Comparison of ENCODE assay signal across 10 cellular contexts in genomic region chr12:89348894-89349669, GRCh38. TPM values are rescaled to one million over a fixed set of nuclear protein-coding genes. Genes with fewer than 3 reads are reported as not detected.
DNase-seq lines count a peak whose midpoint lies in the region; ATAC-seq, FAIRE-seq and TF ChIP-seq lines count a peak whose summit lies in the region.
"Had no signal": no experiment of that assay in that cellular context is flagged by ENCODE, and none has a peak within 500 bp of the region (broad histone marks: within the 10 kb centered on the region; RNA-seq: fewer than 3 reads in every experiment).

No MANE protein-coding gene starts in this region.

- peaks cover 4% of the 10 kb centered on the region; the same call in 1 of the 2 replicates for H3K27me3 ChIP-seq in iPS DF 6.9 (ENCODE audit: control insufficient read depth, insufficient read depth, low read length)
- H3K27me3 ChIP-seq in smooth muscle cell (ENCODE audit: low read depth), result no peaks in the 10 kb centered on the region

- TF ChIP-seq CTCF in smooth muscle cell (IDR thresholded peaks at IDR 0.05; ENCODE audit: borderline replicate concordance, insufficient read depth, poor library complexity, severe bottlenecking) (no peak), mucosa of descending colon (IDR thresholded peaks at IDR 0.05) (no peak), D721Med (IDR thresholded peaks at IDR 0.05; ENCODE audit: insufficient read depth, missing control alignments) (no peak)

- peaks cover 51% of the 10 kb centered on the region for H3K79me2 ChIP-seq in smooth muscle cell (ENCODE audit: low read depth)

- H4K20me1 ChIP-seq in smooth muscle cell (ENCODE audit: low read depth), result peaks cover 55% of the 10 kb centered on the region

- no peaks in the 10 kb centered on the region for H3K9me3 ChIP-seq in iPS DF 6.9 (ENCODE audit: control insufficient read depth, insufficient read depth, low read length)
- H3K9me3 ChIP-seq in smooth muscle cell (replicated peaks; ENCODE audit: low read depth), result no peaks in the 10 kb centered on the region
- no peaks in the 10 kb centered on the region for H3K9me3 ChIP-seq in mucosa of descending colon

- POLR2A ChIA-PET in activated CD4-positive, alpha-beta memory T cell treated with anti-CD3 and anti-CD28 coated beads, Interleukin-2, amount 10 ng/mL, durations not matched to agents 7 days and 5 days (lab: Charles Lee), result interaction anchor here (0.7 to 10.5 kb wide), 17 partner anchors 14 to 331 kb away, joined by 3 to 293 read pairs (median 4); partner anchors contain the start of genes GALNT4 and POC1B

- no CpG with 5 or more reads among the region's 10 CpGs for WGBS in iPS DF 6.9 (ENCODE audit: insufficient coverage, insufficient read length)
- WGBS in smooth muscle cell (ENCODE audit: low lambda C conversion rate), result 53% methylated on average over 10 of the region's 10 CpGs

- no peak overlapping the region for H2AFZ ChIP-seq in smooth muscle cell (ENCODE audit: low read depth)

- no peaks in the 10 kb centered on the region for H3K27me3 Mint-ChIP-seq in activated CD4-positive, alpha-beta memory T cell treated with anti-CD3 and anti-CD28 coated beads, Interleukin-2, amount 10 ng/mL, durations not matched to agents 7 days and 5 days

- H3K9me3 Mint-ChIP-seq in activated CD4-positive, alpha-beta memory T cell treated with anti-CD3 and anti-CD28 coated beads, Interleukin-2, amount 10 ng/mL, durations not matched to agents 7 days and 5 days, result peaks cover under 1% of the 10 kb centered on the region

- H3K9ac ChIP-seq in smooth muscle cell (ENCODE audit: low read depth), result peak overlapping the region; percentile 82

- H3K4me3 ChIP-seq in iPS DF 6.9 (ENCODE audit: low read length), result peak overlapping the region; percentile 24; the same call in 1 of the 2 replicates
- H3K4me3 ChIP-seq in smooth muscle cell, result peak overlapping the region; percentile 87
- no peak overlapping the region for H3K4me3 ChIP-seq in mucosa of descending colon

- intact Hi-C loops in sciatic nerve (cut with DNase I) (no loop called here), mucosa of descending colon (cut with DNase I, micrococcal nuclease) (loop anchor here in 1 of 2 donors (10.0 kb wide), 1 partner anchor 294 kb away; no protein-coding TSS in a partner anchor)

- H3K4me1 Mint-ChIP-seq in activated CD4-positive, alpha-beta memory T cell treated with anti-CD3 and anti-CD28 coated beads, Interleukin-2, amount 10 ng/mL, durations not matched to agents 7 days and 5 days, result peaks cover 57% of the 10 kb centered on the region

- H3K36me3 ChIP-seq in iPS DF 6.9 (ENCODE audit: control insufficient read depth, insufficient read depth, low read length) (no peaks in the 10 kb centered on the region), smooth muscle cell (ENCODE audit: low read depth) (no peaks in the 10 kb centered on the region), mucosa of descending colon (ENCODE audit: low read depth) (no peaks in the 10 kb centered on the region)

- CTCF ChIA-PET in activated CD4-positive, alpha-beta memory T cell treated with anti-CD3 and anti-CD28 coated beads, Interleukin-2, amount 10 ng/mL, durations not matched to agents 7 days and 5 days (lab: Charles Lee), result interaction anchor here (1.6 to 9.8 kb wide), 5 partner anchors 104 to 330 kb away, joined by 3 to 92 read pairs (median 25); no protein-coding TSS in a partner anchor

- peak overlapping the region; percentile 98 for H3K4me3 Mint-ChIP-seq in activated CD4-positive, alpha-beta memory T cell treated with anti-CD3 and anti-CD28 coated beads, Interleukin-2, amount 10 ng/mL, durations not matched to agents 7 days and 5 days

- H3K4me2 ChIP-seq in smooth muscle cell, result peak overlapping the region; percentile 93

- H3K27ac ChIP-seq in iPS DF 6.9 (ENCODE audit: low read length) (no peak overlapping the region), smooth muscle cell (ENCODE audit: low read depth) (peak overlapping the region; percentile 97)
- H3K27ac ChIP-seq: 22Rv1 had no signal

- peak; percentile 5 for DNase-seq in NCI-H146 (lab: John Stamatoyannopoulos, UW)
- no peak for DNase-seq in NCI-H146 treated with DMSO at 0.1 percent for 48 hours (lab: John Stamatoyannopoulos, UW; ENCODE audit: unreplicated experiment)
- DNase-seq in activated CD4-positive, alpha-beta memory T cell treated with anti-CD3 and anti-CD28 coated beads, Interleukin-2, amount 10 ng/mL, durations not matched to agents 7 days and 5 days, result no peak
- no peak for DNase-seq in iPS DF 6.9 (ENCODE audit: low read depth, low spot score)
- DNase-seq in smooth muscle cell (lab: John Stamatoyannopoulos, UW; ENCODE audit: unreplicated experiment), result no peak
- DNase-seq in sciatic nerve (ENCODE audit: low spot score), result no peak
- no peak for DNase-seq in mucosa of descending colon
- DNase-seq in D721Med (ENCODE audit: insufficient read length, low spot score), result no peak
- DNase-seq: effector memory CD4-positive, alpha-beta T cell had no signal

- H3F3A ChIP-seq in smooth muscle cell (ENCODE audit: low read depth), result peaks cover 23% of the 10 kb centered on the region

- ATAC-seq in sciatic nerve (no peak), mucosa of descending colon (no peak)

- H3K36me3 Mint-ChIP-seq in activated CD4-positive, alpha-beta memory T cell treated with anti-CD3 and anti-CD28 coated beads, Interleukin-2, amount 10 ng/mL, durations not matched to agents 7 days and 5 days (ENCODE audit: low read depth), result peaks cover 68% of the 10 kb centered on the region

- no peak for FAIRE-seq in D721Med (lab: Jason Lieb, UNC)

- H3K4me1 ChIP-seq in iPS DF 6.9 (ENCODE audit: control insufficient read depth, insufficient read depth, low read length) (peaks cover 7% of the 10 kb centered on the region; the same call in 1 of the 2 replicates), smooth muscle cell (ENCODE audit: low read depth) (peaks cover 57% of the 10 kb centered on the region), mucosa of descending colon (ENCODE audit: low read depth) (peaks cover 17% of the 10 kb centered on the region)

- H3K27ac Mint-ChIP-seq in activated CD4-positive, alpha-beta memory T cell treated with anti-CD3 and anti-CD28 coated beads, Interleukin-2, amount 10 ng/mL, durations not matched to agents 7 days and 5 days, result peak overlapping the region; percentile 96

RNA-seq across cellular contexts. Expression of gene DUSP6, which starts 3.2 kb away (rescaled TPM):
- 100 to 1,000 TPM; 170 to 171 TPM for total RNA-seq in activated CD4-positive, alpha-beta memory T cell treated with anti-CD3 and anti-CD28 coated beads, Interleukin-2, amount 10 ng/mL, durations not matched to agents 7 days and 5 days
- total RNA-seq in smooth muscle cell, result 147 and 195 TPM in 2 replicates
- 135 and 192 TPM in 2 replicates for polyA plus RNA-seq in smooth muscle cell
- total RNA-seq in sciatic nerve, result 93.3 TPM
- 10 to 100 TPM; 56.6 to 82.1 (median 65.0) TPM for total RNA-seq in mucosa of descending colon
